ENCODE assay signal across 1 cellular context in genomic region chr13:112849500-112849899, GRCh38.
TF ChIP-seq lines count a peak whose summit lies in the region.

No MANE protein-coding gene starts in this region.

TF ChIP-seq in IMR-90, 13 proteins besides CTCF, POLR2A, EP300 and RAD21 (continued from another document):
- no peak for TF ChIP-seq SMC3 (IDR thresholded peaks at IDR 0.05; ENCODE audit: low read depth, low read length)
